8 cellular contexts compared by ENCODE assay signal in the genomic region with DNA sequence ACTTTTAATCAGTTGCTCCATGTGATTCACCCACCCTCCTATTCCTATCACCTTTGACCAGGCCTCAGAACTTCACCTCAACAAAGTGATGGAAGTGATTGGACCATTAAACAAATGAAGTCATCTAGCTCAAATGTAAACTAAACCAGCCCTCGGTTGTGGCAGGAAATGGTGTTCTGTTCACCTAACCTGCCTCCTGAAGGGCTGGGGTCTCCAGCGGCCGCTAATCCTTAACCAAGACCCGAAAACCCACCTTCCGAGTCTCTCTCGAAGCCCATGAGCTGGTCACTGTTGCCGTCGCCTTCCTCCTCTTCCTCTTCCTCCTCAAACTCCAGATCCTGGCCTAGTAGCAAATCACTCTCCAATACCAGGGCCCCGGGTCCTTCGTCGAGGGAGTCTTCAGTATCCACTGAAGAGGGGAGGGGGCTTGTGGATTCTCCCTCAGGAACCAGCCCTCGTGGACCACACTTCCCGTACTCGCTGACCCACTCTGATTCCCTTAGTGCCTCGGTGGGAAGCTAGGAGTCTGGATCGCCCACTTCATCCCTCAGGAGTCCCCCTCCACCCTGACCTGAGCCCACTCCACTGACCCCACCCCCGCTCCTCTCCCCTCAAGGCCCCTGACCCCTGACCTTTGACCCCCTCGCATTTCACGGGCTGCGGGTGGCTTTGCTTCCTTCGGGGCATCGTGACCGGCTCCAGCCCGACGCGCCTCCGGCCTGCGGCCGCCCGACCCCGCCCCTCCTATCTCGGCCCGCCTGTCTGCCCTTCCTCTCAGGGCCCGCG. TPM values are rescaled to one million over a fixed set of nuclear protein-coding genes. Genes with fewer than 3 reads are reported as not detected.
DNase-seq lines count a peak whose midpoint lies in the region; ATAC-seq, FAIRE-seq and TF ChIP-seq lines count a peak whose summit lies in the region.

No MANE protein-coding gene starts in this region.

- DNase-seq in BE2C (no peak), GM19239 (ENCODE audit: insufficient read length, low spot score) (no peak), WERI-Rb-1 (no peak), epithelial cell of esophagus (ENCODE audit: low read depth) (peak; percentile 37), mucosa of gallbladder (ENCODE audit: low spot score) (peak; percentile 59), testis (peak; percentile 70)

- H3K36me3 ChIP-seq in BE2C (peaks cover 70% of the 10 kb centered on the region), KMS-11 (ENCODE audit: insufficient read depth) (peaks cover 16% of the 10 kb centered on the region; the same call in 1 of the 2 replicates), WERI-Rb-1 (peaks cover 89% of the 10 kb centered on the region), testis (ENCODE audit: low read depth, missing control alignments) (no peaks in the 10 kb centered on the region)

- 1 to 2% methylated on average over 11 to 32 of the region's 35 CpGs for WGBS in testis, 2 donors

- peak overlapping the region; percentile 31 for H3K4me2 ChIP-seq in KMS-11

- H2AFZ ChIP-seq in KMS-11 (ENCODE audit: low read depth) = no peak overlapping the region

- no peak for TF ChIP-seq POLR2A in testis (IDR thresholded peaks at IDR 0.05)

- no peaks in the 10 kb centered on the region for H3K79me2 ChIP-seq in KMS-11 (ENCODE audit: insufficient read depth, low read depth)

- H3K4me3 ChIP-seq in BE2C (ENCODE audit: low read depth, low read length) (peak overlapping the region; percentile 92), KMS-11 (IDR thresholded peaks at IDR 0.05; ENCODE audit: insufficient read depth, low read depth, low read length) (no peak overlapping the region), WERI-Rb-1 (ENCODE audit: low read depth, low read length) (peak overlapping the region; percentile 79), epithelial cell of esophagus (ENCODE audit: low read length) (peak overlapping the region; percentile 74), testis (peak overlapping the region; percentile 81 to 84)

- H3K9me3 ChIP-seq in BE2C = no peaks in the 10 kb centered on the region
- H3K9me3 ChIP-seq in WERI-Rb-1 (ENCODE audit: severe bottlenecking) = no peaks in the 10 kb centered on the region
- H3K9me3 ChIP-seq in testis = no peaks in the 10 kb centered on the region

- H3K27ac ChIP-seq in KMS-11 = no peak overlapping the region
- peak overlapping the region; percentile 86 for H3K27ac ChIP-seq in WERI-Rb-1
- peak overlapping the region; percentile 81 to 91 for H3K27ac ChIP-seq in testis

- intact Hi-C loops in testis (cut with DNase I; ENCODE audit: low total_unique reads) = no loop called here

- no peaks in the 10 kb centered on the region for H4K20me1 ChIP-seq in KMS-11 (ENCODE audit: insufficient read depth)

- no peak overlapping the region; the same call in 1 of the 2 replicates for H3K9ac ChIP-seq in KMS-11

- TF ChIP-seq CTCF in BE2C (IDR thresholded peaks at IDR 0.05; ENCODE audit: low read depth, low read length) (no peak), KMS-11 (conservative IDR thresholded peaks at IDR 0.05; ENCODE audit: low read depth, low read length) (no peak), WERI-Rb-1 (IDR thresholded peaks at IDR 0.05; ENCODE audit: low read depth, low read length) (no peak), epithelial cell of esophagus (IDR thresholded peaks at IDR 0.05; ENCODE audit: insufficient read depth, low read depth, low read length, missing control alignments) (no peak), testis (IDR thresholded peaks at IDR 0.05) (no peak)

- ATAC-seq in GM18520 (IDR thresholded peaks at IDR 0.05; ENCODE audit: unreplicated experiment) = no peak

- H3K4me1 ChIP-seq in BE2C (no peaks in the 10 kb centered on the region), KMS-11 (ENCODE audit: low read depth, poor library complexity, severe bottlenecking) (no peaks in the 10 kb centered on the region), testis (peaks cover 8% of the 10 kb centered on the region)

- peak; percentile 83 for FAIRE-seq in GM19239 (lab: Jason Lieb, UNC)

- H3K27me3 ChIP-seq in BE2C (no peaks in the 10 kb centered on the region), KMS-11 (ENCODE audit: insufficient read depth, low read depth) (no peaks in the 10 kb centered on the region), WERI-Rb-1 (ENCODE audit: insufficient read depth, low read depth, severe bottlenecking) (no peaks in the 10 kb centered on the region), testis (no peaks in the 10 kb centered on the region)

RNA-seq across cellular contexts. Expression of a gene that starts 0.5 kb away (rescaled TPM):
- polyA plus RNA-seq in BE2C (2012; ENCODE audit: insufficient read depth, insufficient read length, low read depth) = 95.0 TPM
- total RNA-seq in mucosa of gallbladder = 25.6 TPM
- 10 to 100 TPM; 26.7 to 39.4 TPM for total RNA-seq in testis
- polyA plus RNA-seq in testis (ENCODE audit: insufficient read depth, low read depth, low replicate concordance) = 39.8 TPM

RNA-seq across cellular contexts. Expression of a gene that starts 9.6 kb away (rescaled TPM):
- 207 TPM for polyA plus RNA-seq in BE2C (2012; ENCODE audit: insufficient read depth, insufficient read length, low read depth)
- 105 TPM for total RNA-seq in mucosa of gallbladder
- total RNA-seq in testis = 100 to 1,000 TPM in 1 of 2 donors, 10 to 100 TPM in 1; 79.3 to 104 TPM
- 96.5 TPM for polyA plus RNA-seq in testis (ENCODE audit: insufficient read depth, low read depth, low replicate concordance)

RNA-seq across cellular contexts. Expression of a gene that starts 9.9 kb away (rescaled TPM):
- 99.5 TPM for polyA plus RNA-seq in BE2C (2012; ENCODE audit: insufficient read depth, insufficient read length, low read depth)
- 32.3 TPM for total RNA-seq in mucosa of gallbladder
- total RNA-seq in testis = 10 to 100 TPM; 59.4 to 67.7 TPM
- 111 TPM for polyA plus RNA-seq in testis (ENCODE audit: insufficient read depth, low read depth, low replicate concordance)

RNA-seq across cellular contexts. Expression of a gene that starts 23.5 kb away (rescaled TPM):
- polyA plus RNA-seq in BE2C (2012; ENCODE audit: insufficient read depth, insufficient read length, low read depth) = 144 TPM
- total RNA-seq in mucosa of gallbladder (49.5 TPM), testis (10 to 100 TPM; 72.6 to 91.3 TPM)
- 55.1 TPM for polyA plus RNA-seq in testis (ENCODE audit: insufficient read depth, low read depth, low replicate concordance)

RNA-seq across cellular contexts. Expression of a gene that starts 29.4 kb away (rescaled TPM):
- 238 TPM for polyA plus RNA-seq in BE2C (2012; ENCODE audit: insufficient read depth, insufficient read length, low read depth)
- 56.7 TPM for total RNA-seq in mucosa of gallbladder
- 100 to 1,000 TPM; 163 to 245 TPM for total RNA-seq in testis
- 569 TPM for polyA plus RNA-seq in testis (ENCODE audit: insufficient read depth, low read depth, low replicate concordance)

Comparison
In these comparisons a context has a peak if more than half of its experiments do, and no peak if none do; other contexts are left out.
1. DNase-seq: peak in epithelial cell of esophagus (single experiment), mucosa of gallbladder (single experiment) and testis (single experiment); none in BE2C (single experiment), GM19239 (single experiment) and WERI-Rb-1 (single experiment).